ENCODE assay signal across 8 cellular contexts in genomic region chr2:129518937-129519336, GRCh38.
"Had no signal": no experiment of that assay in that cellular context is flagged by ENCODE, and none has a peak within 500 bp of the region (broad histone marks: within the 10 kb centered on the region; RNA-seq: fewer than 3 reads in every experiment).

No MANE protein-coding gene starts in this region.

- H3K4me2 ChIP-seq: KMS-11 had no signal

- H3K4me3 Mint-ChIP-seq: IgD-negative memory B cell had no signal

- DNase-seq: IMR-90, KBM-7, KG1 had no signal

- H3K4me3 ChIP-seq: K562 had no signal

- H3K27ac Mint-ChIP-seq: IgD-negative memory B cell had no signal

- H3K27ac ChIP-seq: HL-60, KMS-11 had no signal

- ATAC-seq: HepG2, K562 had no signal

- H3K9ac ChIP-seq: KMS-11 had no signal
